ENCODE assay signal across 8 cellular contexts in the genomic region with DNA sequence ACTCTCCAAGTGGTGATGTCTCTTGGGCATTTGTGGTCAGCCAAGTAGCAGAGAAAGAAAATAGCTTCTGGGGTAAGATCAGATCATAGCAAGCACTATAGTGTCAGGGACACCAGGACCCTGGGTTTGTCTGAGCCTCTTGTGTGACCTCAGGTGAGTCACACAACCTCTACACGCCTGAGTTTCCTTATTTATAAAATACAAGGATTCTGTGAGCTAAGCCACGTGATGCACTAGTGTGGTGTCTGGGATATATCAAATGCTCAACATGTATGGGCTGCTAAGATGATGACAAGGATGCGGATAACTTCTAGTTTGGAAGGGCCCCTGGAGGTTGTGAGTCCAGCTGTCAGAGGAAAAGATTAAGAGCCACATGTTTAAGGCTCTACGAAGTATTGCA. TPM values are rescaled to one million over a fixed set of nuclear protein-coding genes. Genes with fewer than 3 reads are reported as not detected.
A peak's percentile ranks its signal among the peaks of the same experiment; 100 is the strongest.
DNase-seq lines count a peak whose midpoint lies in the region; ATAC-seq and TF ChIP-seq lines count a peak whose summit lies in the region.

No MANE protein-coding gene starts in this region.

- peak; percentile 70 for ATAC-seq in Right ventricle myocardium superior (ENCODE audit: poor library complexity)
- no peak for ATAC-seq in HG02840 (IDR thresholded peaks at IDR 0.05; ENCODE audit: low FRiP score, unreplicated experiment)
- ATAC-seq in GM19351 (IDR thresholded peaks at IDR 0.05; ENCODE audit: unreplicated experiment), result no peak

- H3K27me3 ChIP-seq in adipocyte (replicated peaks; ENCODE audit: control insufficient read depth, insufficient read depth, low read length) (no peaks in the 10 kb centered on the region), sigmoid colon (no peaks in the 10 kb centered on the region)

- H3K27ac ChIP-seq in sigmoid colon, result peak overlapping the region; percentile 73 to 87 (median 77)

- H3K4me3 ChIP-seq in adipocyte (ENCODE audit: low read length), result peak overlapping the region; percentile 38
- no peak overlapping the region for H3K4me3 ChIP-seq in sigmoid colon

- intact Hi-C loops in Right ventricle myocardium superior (cut with DNase I) (no loop called here), sigmoid colon (cut with DNase I) (no loop called here)

- no peak for TF ChIP-seq CTCF in sigmoid colon (IDR thresholded peaks at IDR 0.05)

- TF ChIP-seq POLR2A in sigmoid colon (IDR thresholded peaks at IDR 0.05), result no peak

- H3K9ac ChIP-seq in adipocyte (ENCODE audit: low read length), result peak overlapping the region; percentile 86

- DNase-seq in Daoy (ENCODE audit: low read depth) (peak; percentile 54), adipocyte (ENCODE audit: low read depth) (peak; percentile 73), Right ventricle myocardium superior (no peak), sigmoid colon (no peak), NCI-H1436 (lab: John Stamatoyannopoulos, UW) (no peak), iPS-NIHi7 (ENCODE audit: extremely low spot score) (no peak)

- H3K4me1 ChIP-seq in adipocyte (ENCODE audit: control insufficient read depth, insufficient read depth, low read length), result peaks cover 33% of the 10 kb centered on the region
- H3K4me1 ChIP-seq in sigmoid colon, result peaks cover 0 to 33% (median 27%) of the 10 kb centered on the region in 4 donors

- H3K36me3 ChIP-seq in adipocyte (ENCODE audit: control insufficient read depth, insufficient read depth, low read length, severe bottlenecking) (peaks cover 5% of the 10 kb centered on the region), sigmoid colon (peaks cover 0 to 12% (median 4%) of the 10 kb centered on the region in 4 donors)

- 72 to 85% methylated on average over 4 of the region's 4 CpGs for WGBS in sigmoid colon, 2 donors

- no peak for TF ChIP-seq EP300 in sigmoid colon (IDR thresholded peaks at IDR 0.05)

- H3K9me3 ChIP-seq in adipocyte (ENCODE audit: control insufficient read depth, low read length) (no peaks in the 10 kb centered on the region), sigmoid colon (no peaks in the 10 kb centered on the region)

RNA-seq across cellular contexts. Expression of a gene that starts 24.5 kb away (rescaled TPM):
- 9.4 and 12.9 TPM in 2 replicates for total RNA-seq in Daoy (2014; rRNA removed; shearing (Covaris generic))
- total RNA-seq in Right ventricle myocardium superior (11.4 TPM), sigmoid colon (10 to 100 TPM; 14.5 to 41.3 (median 16.8) TPM)
- 1 to 10 TPM; 4.2 to 7.0 (median 5.1) TPM for polyA plus RNA-seq in sigmoid colon

RNA-seq across cellular contexts. Expression of a gene that starts 30.4 kb away (rescaled TPM):
- 1.7 and 4.3 TPM in 2 replicates for total RNA-seq in Daoy (2014; rRNA removed; shearing (Covaris generic))
- 72.7 TPM for total RNA-seq in Right ventricle myocardium superior
- 10 to 100 TPM; 26.9 to 66.2 (median 38.2) TPM for total RNA-seq in sigmoid colon
- polyA plus RNA-seq in sigmoid colon, result 100 to 1,000 TPM in 2 of 3 donors, 10 to 100 TPM in 1; 75.6 to 222 (median 162) TPM

RNA-seq across cellular contexts. Expression of a gene that starts 50.1 kb away (rescaled TPM):
- total RNA-seq in Daoy (2014; rRNA removed; shearing (Covaris generic)), result 196 and 221 TPM in 2 replicates
- 53.5 TPM for total RNA-seq in Right ventricle myocardium superior
- total RNA-seq in sigmoid colon, result 10 to 100 TPM; 59.3 to 72.1 (median 62.8) TPM
- 10 to 100 TPM; 62.9 to 89.2 (median 70.3) TPM for polyA plus RNA-seq in sigmoid colon

Comparison
In these comparisons a context has a peak if more than half of its experiments do, and no peak if none do; other contexts are left out.
1. DNase-seq: peak in Daoy (single experiment) and adipocyte (single experiment); none in Right ventricle myocardium superior (single experiment), sigmoid colon (single experiment), NCI-H1436 (single experiment) and iPS-NIHi7 (single experiment).